Comparison of ENCODE assay signal across 1 cellular context in genomic region chr5:136132557-136133415, GRCh38.
TF ChIP-seq lines count a peak whose summit lies in the region.

Gene SMAD5, plus strand, starts transcription at chr5:136132845. Its CDS starts 20,916 bp downstream, at chr5:136153761.

TF ChIP-seq in GM23338, 12 proteins besides CTCF, POLR2A, EP300 and RAD21 (continued from another document):
- no peak for TF ChIP-seq REST (IDR thresholded peaks at IDR 0.05; ENCODE audit: unreplicated experiment)
- TF ChIP-seq JUNB (IDR thresholded peaks at IDR 0.05; ENCODE audit: unreplicated experiment), result no peak
- peak; percentile 88 for TF ChIP-seq POLR2AphosphoS5 (IDR thresholded peaks at IDR 0.05; ENCODE audit: low read depth)
TF ChIP-seq in GM23338: peak in this region for 3.
